8 cellular contexts compared by ENCODE assay signal in genomic region chr2:7097353-7097895, GRCh38.
A peak's percentile ranks its signal among the peaks of the same experiment; 100 is the strongest.
DNase-seq lines count a peak whose midpoint lies in the region; ATAC-seq, FAIRE-seq and TF ChIP-seq lines count a peak whose summit lies in the region.

No MANE protein-coding gene starts in this region.

- TF ChIP-seq CTCF in colonic mucosa (IDR thresholded peaks at IDR 0.05) = peak; percentile 100
- TF ChIP-seq CTCF in liver (IDR thresholded peaks at IDR 0.05; ENCODE audit: low read depth, low read length, missing input control) = peak; percentile 98

- under 1% methylated on average over 18 of the region's 18 CpGs for WGBS in liver

- FAIRE-seq in GM19239 (lab: Jason Lieb, UNC) = peak; percentile 85

- no peak overlapping the region for H3K4me3 ChIP-seq in BLaER1
- no peak overlapping the region for H3K4me3 ChIP-seq in colonic mucosa
- H3K4me3 ChIP-seq in liver (ENCODE audit: low read depth in 1 of 3, low read length in 3 of 3) = no peak overlapping the region

- DNase-seq in GM19239 (ENCODE audit: insufficient read length, low spot score) (peak; percentile 60), NCI-H345 treated with DMSO at 0.1 percent for 48 hours (lab: John Stamatoyannopoulos, UW; ENCODE audit: unreplicated experiment) (peak; percentile 95), colonic mucosa (peak; percentile 73)
- DNase-seq in activated CD4-positive, alpha-beta T cell treated with anti-CD3 and anti-CD28 coated beads for 4 hours = peak; percentile 56 to 72
- peak; percentile 21 to 72 (median 44) for DNase-seq in stimulated activated CD4-positive, alpha-beta T cell treated with anti-CD3 and anti-CD28 coated beads, TNF-alpha, amount 100 ng/mL, for 1 hour (ENCODE audit: low read depth in 3 of 3, low spot score in 1 of 3)

- no peaks in the 10 kb centered on the region for H4K20me1 ChIP-seq in BLaER1

- H3K27me3 ChIP-seq in BLaER1 (no peaks in the 10 kb centered on the region), colonic mucosa (no peaks in the 10 kb centered on the region), liver (ENCODE audit: control insufficient read depth in 4 of 4, insufficient read depth in 4 of 4, low read length in 3 of 4) (peaks cover 0 to 4% (median 0%) of the 10 kb centered on the region in 4 donors)

- peak; percentile 94 for ATAC-seq in HG03342 (IDR thresholded peaks at IDR 0.05; ENCODE audit: unreplicated experiment)

- H3K9ac ChIP-seq in BLaER1 (0 out of 2 replicates have a peak overlapping the region, but pooled peaks have one; percentile 13), colonic mucosa (ENCODE audit: low read depth in 2 of 2, low read length in 2 of 2) (no peak overlapping the region), liver (ENCODE audit: low read depth in 1 of 2, low read length in 2 of 2) (no peak overlapping the region)

- H3K4me2 ChIP-seq in BLaER1 = peak overlapping the region; percentile 76

- H3K36me3 ChIP-seq in BLaER1 = no peaks in the 10 kb centered on the region
- H3K36me3 ChIP-seq in colonic mucosa = no peaks in the 10 kb centered on the region
- H3K36me3 ChIP-seq in liver (ENCODE audit: control insufficient read depth in 4 of 4, insufficient read depth in 3 of 4, low read depth in 1 of 4, low read length in 3 of 4) = no peaks in the 10 kb centered on the region

- peak overlapping the region; percentile 23; the same call in 1 of the 2 replicates for H3K27ac ChIP-seq in BLaER1
- no peak overlapping the region for H3K27ac ChIP-seq in colonic mucosa
- no peak overlapping the region for H3K27ac ChIP-seq in liver (ENCODE audit: low read depth in 1 of 2, low read length in 2 of 2)

- H3K4me1 ChIP-seq in BLaER1 (peaks cover 10% of the 10 kb centered on the region), colonic mucosa (no peaks in the 10 kb centered on the region), liver (ENCODE audit: control insufficient read depth in 4 of 4, insufficient read depth in 4 of 4, low read length in 3 of 4) (peaks cover 0 to 4% (median 3%) of the 10 kb centered on the region in 4 donors)

- TF ChIP-seq RAD21 in liver (IDR thresholded peaks at IDR 0.05) = peak; percentile 90 to 92

- no peaks in the 10 kb centered on the region for H3K9me3 ChIP-seq in BLaER1
- no peaks in the 10 kb centered on the region for H3K9me3 ChIP-seq in colonic mucosa
- no peaks in the 10 kb centered on the region for H3K9me3 ChIP-seq in liver (ENCODE audit: control insufficient read depth in 4 of 4, low read length in 3 of 4)

- intact Hi-C loops in colonic mucosa (cut with DNase I) = loop anchor here (10.0 kb wide), 1 partner anchor 577 kb away; no protein-coding TSS in a partner anchor

TF ChIP-seq in liver, 16 proteins besides CTCF, POLR2A, EP300 and RAD21:
- TF ChIP-seq JUND (IDR thresholded peaks at IDR 0.05) (no peak), REST (IDR thresholded peaks at IDR 0.05) (no peak), ZBTB33 (IDR thresholded peaks at IDR 0.05) (no peak), RXRA (IDR thresholded peaks at IDR 0.05) (no peak), TAF1 (conservative IDR thresholded peaks at IDR 0.05) (no peak), SP1 (IDR thresholded peaks at IDR 0.05) (no peak), HNF4A (conservative IDR thresholded peaks at IDR 0.05) (no peak), EGR1 (IDR thresholded peaks at IDR 0.05; ENCODE audit: low read depth in 2 of 2) (no peak), GABPA (IDR thresholded peaks at IDR 0.05 in 1 of 2, conservative IDR thresholded peaks at IDR 0.05 in 1 of 2) (no peak), MAX (IDR thresholded peaks at IDR 0.05) (no peak), HNF4G (IDR thresholded peaks at IDR 0.05) (no peak), FOXA2 (IDR thresholded peaks at IDR 0.05) (no peak)
- TF ChIP-seq, protein P1, sequence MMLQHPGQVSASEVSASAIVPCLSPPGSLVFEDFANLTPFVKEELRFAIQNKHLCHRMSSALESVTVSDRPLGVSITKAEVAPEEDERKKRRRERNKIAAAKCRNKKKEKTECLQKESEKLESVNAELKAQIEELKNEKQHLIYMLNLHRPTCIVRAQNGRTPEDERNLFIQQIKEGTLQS (IDR thresholded peaks at IDR 0.05) = no peak

Comparison
In these comparisons a context has a peak if more than half of its experiments do, and no peak if none do; other contexts are left out.
1. DNase-seq: peak in every context shown above with its lines; median percentile 95 in NCI-H345 treated with DMSO at 0.1 percent for 48 hours; 73 in colonic mucosa; 64 in activated CD4-positive, alpha-beta T cell treated with anti-CD3 and anti-CD28 coated beads for 4 hours; 60 in GM19239; 44 in stimulated activated CD4-positive, alpha-beta T cell treated with anti-CD3 and anti-CD28 coated beads, TNF-alpha, amount 100 ng/mL, for 1 hour.